In genomic region chr19:10502524-10503001, GRCh38 we compare ENCODE assay signal across 8 cellular contexts. TPM values are rescaled to one million over a fixed set of nuclear protein-coding genes. Genes with fewer than 3 reads are reported as not detected.
DNase-seq lines count a peak whose midpoint lies in the region; ATAC-seq and TF ChIP-seq lines count a peak whose summit lies in the region.

No MANE protein-coding gene starts in this region.

- peaks cover 11% of the 10 kb centered on the region for H3K4me1 ChIP-seq in CD8-positive, alpha-beta T cell (ENCODE audit: insufficient read depth, low read length)
- H3K4me1 ChIP-seq in lung (ENCODE audit: control insufficient read depth in 2 of 2, insufficient read depth in 2 of 2, low read length in 2 of 2): peaks cover 0 to 15% of the 10 kb centered on the region in 2 donors

- peak overlapping the region; percentile 83 for H3K4me3 ChIP-seq in CD8-positive, alpha-beta T cell (ENCODE audit: low read depth, low read length)
- H3K4me3 ChIP-seq in HL-60 (replicated peaks; ENCODE audit: insufficient read depth, low read length) (peak overlapping the region; percentile 65), lung (peak overlapping the region; percentile 72)

- H3K27ac Mint-ChIP-seq in CD8-positive, alpha-beta T cell: peak overlapping the region; percentile 71
- peak overlapping the region; percentile 83 for H3K27ac Mint-ChIP-seq in activated CD8-positive, alpha-beta T cell treated with anti-CD3 and anti-CD28 coated beads for 36 hours

- ATAC-seq in CD8-positive, alpha-beta T cell: peak; percentile 90
- ATAC-seq in GM19455 (IDR thresholded peaks at IDR 0.05; ENCODE audit: unreplicated experiment) (peak; percentile 73), lung (ENCODE audit: insufficient read depth, low FRiP score) (peak; percentile 96)
- peak; percentile 88 for ATAC-seq in activated CD8-positive, alpha-beta T cell treated with anti-CD3 and anti-CD28 coated beads for 36 hours

- intact Hi-C loops in CD8-positive, alpha-beta T cell (cut with DNase I, micrococcal nuclease): loop anchor here (1.0 to 10.0 kb wide), 7 partner anchors 40 to 152 kb away; partner anchors contain the start of genes ILF3 (in 2 of the 2), ATG4D (in 1 of the 2), CDC37 (in 1 of the 2) and CDKN2D (in 1 of the 2)
- intact Hi-C loops in activated CD8-positive, alpha-beta T cell treated with anti-CD3 and anti-CD28 coated beads for 36 hours (cut with micrococcal nuclease): no loop called here

- CTCF ChIA-PET in CD8-positive, alpha-beta T cell (lab: Charles Lee): no interaction called here
- CTCF ChIA-PET in activated CD8-positive, alpha-beta T cell treated with anti-CD3 and anti-CD28 coated beads for 36 hours (lab: Charles Lee): no interaction called here

- H3K9me3 Mint-ChIP-seq in CD8-positive, alpha-beta T cell: no peaks in the 10 kb centered on the region
- no peaks in the 10 kb centered on the region for H3K9me3 Mint-ChIP-seq in activated CD8-positive, alpha-beta T cell treated with anti-CD3 and anti-CD28 coated beads for 36 hours

- no peaks in the 10 kb centered on the region for H3K27me3 Mint-ChIP-seq in CD8-positive, alpha-beta T cell (ENCODE audit: low read depth)
- H3K27me3 Mint-ChIP-seq in activated CD8-positive, alpha-beta T cell treated with anti-CD3 and anti-CD28 coated beads for 36 hours: no peaks in the 10 kb centered on the region

- H3K27ac ChIP-seq in CD8-positive, alpha-beta T cell (ENCODE audit: low read depth, low read length): peak overlapping the region; percentile 73
- peak overlapping the region; percentile 100 for H3K27ac ChIP-seq in HL-60 (replicated peaks)
- H3K27ac ChIP-seq in lung (ENCODE audit: low read depth in 1 of 2, low read length in 1 of 2): peak overlapping the region; percentile 99

- peak overlapping the region; percentile 83 for H3K4me3 Mint-ChIP-seq in CD8-positive, alpha-beta T cell
- peak overlapping the region; percentile 78 for H3K4me3 Mint-ChIP-seq in activated CD8-positive, alpha-beta T cell treated with anti-CD3 and anti-CD28 coated beads for 36 hours

- H3K27me3 ChIP-seq in CD8-positive, alpha-beta T cell (ENCODE audit: insufficient read depth, low read length): no peaks in the 10 kb centered on the region
- H3K27me3 ChIP-seq in HL-60 (ENCODE audit: insufficient read depth, poor library complexity, severe bottlenecking) (no peaks in the 10 kb centered on the region), lung (ENCODE audit: control insufficient read depth, insufficient read depth) (no peaks in the 10 kb centered on the region)

- no peaks in the 10 kb centered on the region for H3K9me3 ChIP-seq in CD8-positive, alpha-beta T cell (ENCODE audit: low read length)
- no peaks in the 10 kb centered on the region for H3K9me3 ChIP-seq in lung (ENCODE audit: control insufficient read depth in 2 of 2, insufficient read depth in 1 of 2, low read length in 1 of 2)

- DNase-seq in CD8-positive, alpha-beta T cell: peak; percentile 74 to 91 (median 84)
- peak; percentile 90 to 95 for DNase-seq in HL-60 (ENCODE audit: low read depth in 1 of 2, low spot score in 1 of 2)
- peak; percentile 50 for DNase-seq in NCI-H82 treated with DMSO at 0.1 percent for 48 hours (lab: John Stamatoyannopoulos, UW; ENCODE audit: unreplicated experiment)
- peak; percentile 94 for DNase-seq in activated CD8-positive, alpha-beta T cell treated with anti-CD3 and anti-CD28 coated beads for 36 hours
- DNase-seq in ecto neural progenitor cell (ENCODE audit: low spot score): peak; percentile 91
- peak; percentile 93 for DNase-seq in lung (ENCODE audit: low spot score)
- peak; percentile 74 to 81 (median 78) for DNase-seq in stimulated activated CD4-positive, alpha-beta T cell treated with anti-CD3 and anti-CD28 coated beads, TNF-alpha, amount 100 ng/mL, for 1 hour (ENCODE audit: low read depth in 3 of 3, low spot score in 1 of 3)

- TF ChIP-seq CTCF in CD8-positive, alpha-beta T cell (IDR thresholded peaks at IDR 0.05): no peak
- TF ChIP-seq CTCF in HL-60 (IDR thresholded peaks at IDR 0.05; ENCODE audit: insufficient read depth, low read length) (no peak), lung (IDR thresholded peaks at IDR 0.05; ENCODE audit: control extremely low read depth, extremely low read depth) (no peak)
- TF ChIP-seq CTCF in activated CD8-positive, alpha-beta T cell treated with anti-CD3 and anti-CD28 coated beads for 36 hours (IDR thresholded peaks at IDR 0.05): no peak

- POLR2A ChIA-PET in CD8-positive, alpha-beta T cell (lab: Charles Lee): interaction anchor here (1.0 kb wide), 1 partner anchor 65 kb away, joined by 3 read pairs; no protein-coding TSS in a partner anchor
- POLR2A ChIA-PET in activated CD8-positive, alpha-beta T cell treated with anti-CD3 and anti-CD28 coated beads for 36 hours (lab: Charles Lee): interaction anchor here (2.2 kb wide), 1 partner anchor 65 kb away, joined by 6 read pairs; no protein-coding TSS in a partner anchor

- H3K4me1 Mint-ChIP-seq in CD8-positive, alpha-beta T cell (ENCODE audit: low read depth): peaks cover 31% of the 10 kb centered on the region
- peaks cover 32% of the 10 kb centered on the region for H3K4me1 Mint-ChIP-seq in activated CD8-positive, alpha-beta T cell treated with anti-CD3 and anti-CD28 coated beads for 36 hours (ENCODE audit: low read depth)

- 0 to 1% methylated on average over 32 to 65 of the region's 65 CpGs for WGBS in lung, 2 donors

- H3K36me3 Mint-ChIP-seq in CD8-positive, alpha-beta T cell: peaks cover 19% of the 10 kb centered on the region
- peaks cover 21% of the 10 kb centered on the region for H3K36me3 Mint-ChIP-seq in activated CD8-positive, alpha-beta T cell treated with anti-CD3 and anti-CD28 coated beads for 36 hours (ENCODE audit: low read depth)

- peaks cover 8% of the 10 kb centered on the region for H3K36me3 ChIP-seq in CD8-positive, alpha-beta T cell (ENCODE audit: insufficient read depth, low read length)
- peaks cover 0 to 6% of the 10 kb centered on the region in 2 donors for H3K36me3 ChIP-seq in lung (ENCODE audit: control insufficient read depth in 2 of 2, insufficient read depth in 2 of 2, low read length in 2 of 2)

RNA-seq across cellular contexts. Expression of gene KEAP1, which starts 0.6 kb away (rescaled TPM):
- 10 to 100 TPM; 13.1 to 13.7 TPM for total RNA-seq in CD8-positive, alpha-beta T cell
- 10 to 100 TPM; 44.7 to 55.0 TPM for total RNA-seq in activated CD8-positive, alpha-beta T cell treated with anti-CD3 and anti-CD28 coated beads for 36 hours
- total RNA-seq in lung: 10 to 100 TPM; 44.8 to 73.5 TPM
- 10 to 100 TPM; 51.0 to 69.5 TPM for polyA plus RNA-seq in lung

RNA-seq across cellular contexts. Expression of gene S1PR5, which starts 14.7 kb away (rescaled TPM):
- total RNA-seq in CD8-positive, alpha-beta T cell: 10 to 100 TPM; 21.6 to 22.5 TPM
- 1 to 10 TPM in 1 of 2 experiments, under 1 TPM in 1; 0.81 to 1.1 TPM for total RNA-seq in activated CD8-positive, alpha-beta T cell treated with anti-CD3 and anti-CD28 coated beads for 36 hours
- total RNA-seq in lung: 1 to 10 TPM in 1 of 2 donors, under 1 TPM in 1; 0.26 to 1.2 TPM
- polyA plus RNA-seq in lung: 1 to 10 TPM in 1 of 2 donors, under 1 TPM in 1; 0.55 to 1.4 TPM

RNA-seq across cellular contexts. Expression of gene ATG4D, which starts 41.1 kb away (rescaled TPM):
- 10 to 100 TPM; 82.0 to 91.1 TPM for total RNA-seq in CD8-positive, alpha-beta T cell
- total RNA-seq in activated CD8-positive, alpha-beta T cell treated with anti-CD3 and anti-CD28 coated beads for 36 hours: 10 to 100 TPM; 21.7 to 22.5 TPM
- 10 to 100 TPM; 13.4 to 34.0 TPM for total RNA-seq in lung
- polyA plus RNA-seq in lung: 10 to 100 TPM; 26.0 to 28.8 TPM

Comparison
In these comparisons a context has a peak if more than half of its experiments do, and no peak if none do; other contexts are left out.
1. Peak in every context shown above with its lines: DNase-seq, ATAC-seq, H3K4me3 ChIP-seq and H3K27ac ChIP-seq.
2. RNA of gene S1PR5, which starts 14.7 kb away (total RNA-seq): 21.6 to 22.5 TPM in CD8-positive, alpha-beta T cell; 0.26 to 1.2 TPM in lung and 0.81 to 1.1 TPM in activated CD8-positive, alpha-beta T cell treated with anti-CD3 and anti-CD28 coated beads for 36 hours; every median in the first group is over 10 times any median in the second.